In the genomic region with DNA sequence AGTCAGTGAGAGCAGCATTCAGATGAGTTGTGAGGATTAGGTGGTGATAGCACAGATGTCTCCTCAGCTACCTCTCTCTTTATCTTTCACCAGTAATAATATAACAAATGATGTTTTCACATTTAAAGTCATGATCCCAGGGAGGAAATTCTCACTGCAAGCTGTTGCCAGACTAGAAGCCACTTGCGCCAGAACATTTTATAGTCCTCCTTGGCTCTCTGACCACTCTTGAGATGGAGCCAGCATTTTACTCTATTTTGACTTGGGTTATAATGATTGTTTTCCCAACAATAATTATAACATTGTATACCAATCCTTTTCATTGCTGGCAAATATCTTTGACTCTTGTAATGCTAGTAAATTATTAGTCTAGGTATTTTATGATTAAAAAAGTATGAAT, we compare ENCODE assay signal across 16 cellular contexts.
A peak's percentile ranks its signal among the peaks of the same experiment; 100 is the strongest.
DNase-seq lines count a peak whose midpoint lies in the region; ATAC-seq and TF ChIP-seq lines count a peak whose summit lies in the region.
"Had no signal": no experiment of that assay in that cellular context is flagged by ENCODE, and none has a peak within 500 bp of the region (broad histone marks: within the 10 kb centered on the region; RNA-seq: fewer than 3 reads in every experiment).

No MANE protein-coding gene starts in this region.

- TF ChIP-seq POLR2A in gastroesophageal sphincter (IDR thresholded peaks at IDR 0.05): no peak
- no peak for TF ChIP-seq POLR2A in thyroid gland (IDR thresholded peaks at IDR 0.05)

- H3K27me3 ChIP-seq in right atrium auricular region (no peaks in the 10 kb centered on the region), gastroesophageal sphincter (no peaks in the 10 kb centered on the region), thyroid gland (no peaks in the 10 kb centered on the region), H7 (ENCODE audit: control insufficient read depth, insufficient read depth, low read length) (no peaks in the 10 kb centered on the region)
- H3K27me3 ChIP-seq: BE2C had no signal

- 0 to 7% methylated on average over 1 of the region's 1 CpG for WGBS in gastroesophageal sphincter (ENCODE audit: low coverage in 1 of 2), 2 donors
- WGBS in thyroid gland, 2 donors: 71 to 75% methylated on average over 1 of the region's 1 CpG

- TF ChIP-seq EP300 in gastroesophageal sphincter (IDR thresholded peaks at IDR 0.05): no peak

- H3K4me3 ChIP-seq in right atrium auricular region (no peak overlapping the region), gastroesophageal sphincter (no peak overlapping the region), thyroid gland (replicated peaks in 1 of 3) (no peak overlapping the region), H7 (ENCODE audit: insufficient read depth, low read depth, low read length) (no peak overlapping the region)

- H3K9me3 ChIP-seq in right atrium auricular region (peaks cover 0 to 7% of the 10 kb centered on the region in 2 donors), gastroesophageal sphincter (no peaks in the 10 kb centered on the region), thyroid gland (no peaks in the 10 kb centered on the region)
- H3K9me3 ChIP-seq: BE2C had no signal

- H3K27ac ChIP-seq in right atrium auricular region: peak overlapping the region in 1 of 2 donors; percentile 38
- peak overlapping the region; percentile 71 to 78 (median 76) for H3K27ac ChIP-seq in gastroesophageal sphincter
- H3K27ac ChIP-seq in thyroid gland: no peak overlapping the region
- H3K27ac ChIP-seq: 22Rv1 had no signal

- H3K36me3 ChIP-seq in right atrium auricular region (no peaks in the 10 kb centered on the region), gastroesophageal sphincter (no peaks in the 10 kb centered on the region), thyroid gland (no peaks in the 10 kb centered on the region), H7 (replicated peaks; ENCODE audit: control insufficient read depth, insufficient read depth, low read length) (no peaks in the 10 kb centered on the region)
- H3K36me3 ChIP-seq: BE2C had no signal

- intact Hi-C loops in Right ventricle myocardium inferior (cut with DNase I) (loop anchor here (5.0 kb wide), 1 partner anchor 35 kb away; no protein-coding TSS in a partner anchor), sciatic nerve (cut with DNase I) (no loop called here), thyroid gland (cut with DNase I) (no loop called here)

- no peak for TF ChIP-seq CTCF in right atrium auricular region (IDR thresholded peaks at IDR 0.05)
- no peak for TF ChIP-seq CTCF in gastroesophageal sphincter (IDR thresholded peaks at IDR 0.05)
- no peak for TF ChIP-seq CTCF in thyroid gland (IDR thresholded peaks at IDR 0.05)

- DNase-seq in Right ventricle myocardium inferior (ENCODE audit: missing footprints): no peak
- no peak for DNase-seq in right atrium auricular region (ENCODE audit: low spot score)
- DNase-seq in sciatic nerve (ENCODE audit: low spot score): no peak
- no peak for DNase-seq in thyroid gland
- no peak for DNase-seq in H7
- no peak for DNase-seq in stimulated activated CD4-positive, alpha-beta T cell treated with anti-CD3 and anti-CD28 coated beads, Interleukin-4, amount 100 ng/mL, for 24 hours
- DNase-seq in DMS 273 treated with DMSO at 0.1 percent for 48 hours (lab: John Stamatoyannopoulos, UW): no peak
- DNase-seq: BE2C; CD4-positive, alpha-beta T cell; H9; NCI-H1417 treated with DMSO at 0.1 percent for 48 hours; NCI-H2029; NCI-H2171; PC-3 had no signal

- ATAC-seq in Right ventricle myocardium inferior (peak; percentile 37), gastroesophageal sphincter (no peak), sciatic nerve (peak; percentile 20)
- ATAC-seq: PC-3 had no signal

- H3K4me1 ChIP-seq in right atrium auricular region (peaks cover 0 to 45% of the 10 kb centered on the region in 2 donors), gastroesophageal sphincter (peaks cover 16 to 53% (median 23%) of the 10 kb centered on the region in 3 donors), thyroid gland (peaks cover 9 to 10% of the 10 kb centered on the region in 2 donors)
- H3K4me1 ChIP-seq: BE2C had no signal

Comparison
In these comparisons a context has a peak if more than half of its experiments do, and no peak if none do; other contexts are left out.
1. H3K27ac ChIP-seq: peak in gastroesophageal sphincter (4 of 4); none in thyroid gland (0 of 3).